13 cellular contexts compared by ENCODE assay signal in the genomic region with DNA sequence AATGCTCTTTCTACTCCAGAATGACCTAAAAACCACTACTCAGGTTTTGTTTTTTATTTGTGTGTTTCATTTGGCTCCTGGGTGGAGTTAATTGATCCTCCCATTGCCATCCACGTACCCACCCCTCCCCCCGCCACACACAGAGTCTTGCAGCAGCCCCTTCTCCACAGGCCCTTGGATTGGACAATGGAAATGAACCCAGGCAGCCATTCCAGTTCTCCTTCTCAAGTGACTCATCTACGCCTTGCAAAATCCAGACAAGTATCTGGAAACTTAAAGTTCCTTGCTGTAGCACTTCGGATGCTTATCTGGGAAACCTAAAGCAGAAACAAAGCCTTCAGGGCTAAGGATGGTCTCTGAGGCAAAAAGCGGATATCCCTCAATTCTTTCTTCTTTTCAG. TPM values are rescaled to one million over a fixed set of nuclear protein-coding genes. Genes with fewer than 3 reads are reported as not detected.
"Had no signal": no experiment of that assay in that cellular context is flagged by ENCODE, and none has a peak within 500 bp of the region (broad histone marks: within the 10 kb centered on the region; RNA-seq: fewer than 3 reads in every experiment).

No MANE protein-coding gene starts in this region.

RNA-seq across cellular contexts. Expression of a gene that starts 1.3 kb away (rescaled TPM):
- total RNA-seq: activated CD4-positive, alpha-beta memory T cell treated with anti-CD3 and anti-CD28 coated beads for 36 hours; activated CD4-positive, alpha-beta T cell treated with anti-CD3 and anti-CD28 coated beads for 36 hours; activated CD4-positive, alpha-beta T cell treated with anti-CD3 and anti-CD28 coated beads, Interleukin-2, amount 10 ng/mL, durations not matched to agents 24 days and 14 days; activated CD8-positive, alpha-beta memory T cell treated with anti-CD3 and anti-CD28 coated beads for 36 hours; activated naive CD8-positive, alpha-beta T cell treated with anti-CD3 and anti-CD28 coated beads for 36 hours; activated T-helper 1 cell treated with anti-CD3 and anti-CD28 coated beads, Interleukin-12 subunit alpha, Interleukin-12 subunit beta, Interleukin-2, Interleukin-4 antibody, amounts not matched to agents 30 ng/mL and 10 ng/mL and 1 ng/mL, durations not matched to agents 14 hours and 24 hours and 36 hours; activated T-helper 2 cell treated with anti-CD3 and anti-CD28 coated beads, Interferon-gamma antibody, Interleukin-2, Interleukin-4, amounts not matched to agents 10 μg/mL and 5 μg/mL and 100 μg/mL, durations not matched to agents 14 hours and 24 hours and 36 hours; cardiac muscle cell; dermis blood vessel endothelial cell; fibroblast of villous mesenchyme; glomerular endothelial cell; T-helper 1 cell treated with Interleukin-12 subunit alpha and Interleukin-12 subunit beta and Interleukin-4 antibody, amounts not matched to agents 30 ng/mL and 1 ng/mL, for 36 hours had no signal
- polyA plus RNA-seq: cardiac muscle cell had no signal

RNA-seq across cellular contexts. Expression of a gene that starts 26.6 kb away (rescaled TPM):
- total RNA-seq: cardiac muscle cell had no signal
- polyA plus RNA-seq: cardiac muscle cell had no signal

RNA-seq across cellular contexts. Expression of a gene that starts 45.7 kb away (rescaled TPM):
- total RNA-seq: activated CD4-positive, alpha-beta T cell treated with anti-CD3 and anti-CD28 coated beads for 36 hours; activated CD4-positive, alpha-beta T cell treated with anti-CD3 and anti-CD28 coated beads, Interleukin-2, amount 10 ng/mL, durations not matched to agents 24 days and 14 days; activated CD8-positive, alpha-beta memory T cell treated with anti-CD3 and anti-CD28 coated beads for 36 hours; activated naive CD4-positive, alpha-beta T cell treated with anti-CD3 and anti-CD28 coated beads for 36 hours; activated naive CD8-positive, alpha-beta T cell treated with anti-CD3 and anti-CD28 coated beads for 36 hours; activated T-helper 1 cell treated with anti-CD3 and anti-CD28 coated beads, Interleukin-12 subunit alpha, Interleukin-12 subunit beta, Interleukin-2, Interleukin-4 antibody, amounts not matched to agents 30 ng/mL and 10 ng/mL and 1 ng/mL, durations not matched to agents 14 hours and 24 hours and 36 hours; cardiac muscle cell; glomerular endothelial cell; T-helper 1 cell treated with Interleukin-12 subunit alpha and Interleukin-12 subunit beta and Interleukin-4 antibody, amounts not matched to agents 30 ng/mL and 1 ng/mL, for 36 hours had no signal
- polyA plus RNA-seq: cardiac muscle cell had no signal
